In the genomic region with DNA sequence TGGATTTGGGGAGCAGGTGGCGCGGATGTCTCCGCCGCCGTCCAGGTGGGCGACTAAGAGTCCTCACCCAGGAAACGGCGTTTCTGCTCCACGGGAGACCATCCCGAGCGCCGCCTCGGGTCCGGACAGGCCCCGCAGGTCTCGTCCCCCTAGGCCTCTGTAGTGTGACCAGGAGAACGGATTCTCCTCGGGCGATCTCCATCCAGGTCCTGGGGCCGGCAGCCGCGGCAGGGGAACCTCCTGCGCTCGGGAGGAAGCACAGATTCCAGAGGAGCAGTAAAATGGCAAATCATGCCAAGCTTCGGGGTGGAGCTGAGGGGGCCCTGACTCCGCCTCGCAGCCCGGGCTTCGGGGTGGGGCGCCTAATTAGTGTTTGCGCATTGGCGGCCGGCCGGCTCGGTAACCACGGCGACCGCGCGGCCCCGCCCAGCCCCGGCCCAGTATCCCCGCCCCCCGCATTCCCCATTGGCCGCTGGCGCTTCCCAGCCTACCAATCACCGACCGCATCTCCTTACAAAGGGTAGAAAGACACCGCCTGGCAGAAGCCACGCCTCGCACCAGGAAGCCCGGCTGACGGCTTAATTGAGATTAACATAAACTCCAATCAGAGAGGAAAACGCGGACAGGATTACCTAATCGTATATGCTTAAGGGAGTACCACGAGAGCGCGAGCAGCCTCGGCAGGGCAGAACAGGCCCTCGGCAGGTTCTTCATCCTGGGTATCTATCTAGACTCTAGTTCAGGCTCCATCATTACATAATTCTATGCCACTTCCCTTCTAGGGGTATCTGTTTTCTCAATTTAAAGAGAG, we compare ENCODE assay signal across 8 cellular contexts.
A peak's percentile ranks its signal among the peaks of the same experiment; 100 is the strongest.
DNase-seq lines count a peak whose midpoint lies in the region; ATAC-seq, FAIRE-seq and TF ChIP-seq lines count a peak whose summit lies in the region.

No MANE protein-coding gene starts in this region.

- H3K4me3 ChIP-seq in BE2C (ENCODE audit: low read depth, low read length) (peak overlapping the region; percentile 83), kidney epithelial cell (ENCODE audit: low read depth, low read length) (peak overlapping the region; percentile 68)

- peaks cover 19% of the 10 kb centered on the region for H3K4me1 ChIP-seq in BE2C

- no peaks in the 10 kb centered on the region for H3K36me3 ChIP-seq in BE2C
- H3K36me3 ChIP-seq in kidney epithelial cell (ENCODE audit: control insufficient read depth, insufficient read depth, low read length) = no peaks in the 10 kb centered on the region

- ATAC-seq in HG03442 (IDR thresholded peaks at IDR 0.05; ENCODE audit: unreplicated experiment) = peak; percentile 93

- H3K27ac ChIP-seq in cingulate gyrus (ENCODE audit: low read depth, low read length) = peak overlapping the region; percentile 95

- TF ChIP-seq CTCF in BE2C (IDR thresholded peaks at IDR 0.05; ENCODE audit: low read depth, low read length) = no peak
- no peak for TF ChIP-seq CTCF in kidney epithelial cell (IDR thresholded peaks at IDR 0.05; ENCODE audit: insufficient read depth, low read length, poor library complexity, severe bottlenecking)

- no peaks in the 10 kb centered on the region for H3K9me3 ChIP-seq in BE2C

- no peaks in the 10 kb centered on the region for H3K27me3 ChIP-seq in BE2C
- H3K27me3 ChIP-seq in kidney epithelial cell (ENCODE audit: control insufficient read depth, insufficient read depth, low read length) = no peaks in the 10 kb centered on the region

- FAIRE-seq in GM19239 (lab: Jason Lieb, UNC) = peak; percentile 95

- DNase-seq in BE2C = peak; percentile 94
- peak; percentile 93 for DNase-seq in GM19239 (ENCODE audit: insufficient read length, low spot score)
- DNase-seq in NCI-H524 (lab: John Stamatoyannopoulos, UW) = peak; percentile 82 to 93
- DNase-seq in activated CD4-positive, alpha-beta T cell treated with anti-CD3 and anti-CD28 coated beads for 4 hours = peak; percentile 93 to 96
- peak; percentile 86 for DNase-seq in kidney epithelial cell (ENCODE audit: low read depth)
- DNase-seq in stimulated activated CD4-positive, alpha-beta T cell treated with anti-CD3 and anti-CD28 coated beads, Interleukin-15, amount 100 ng/mL, for 24 hours = peak; percentile 95

Comparison
In these comparisons a context has a peak if more than half of its experiments do, and no peak if none do; other contexts are left out.
1. Peak in every context shown above with its lines: DNase-seq, ATAC-seq, H3K4me3 ChIP-seq and H3K27ac ChIP-seq.